16 cellular contexts compared by ENCODE assay signal in the genomic region with DNA sequence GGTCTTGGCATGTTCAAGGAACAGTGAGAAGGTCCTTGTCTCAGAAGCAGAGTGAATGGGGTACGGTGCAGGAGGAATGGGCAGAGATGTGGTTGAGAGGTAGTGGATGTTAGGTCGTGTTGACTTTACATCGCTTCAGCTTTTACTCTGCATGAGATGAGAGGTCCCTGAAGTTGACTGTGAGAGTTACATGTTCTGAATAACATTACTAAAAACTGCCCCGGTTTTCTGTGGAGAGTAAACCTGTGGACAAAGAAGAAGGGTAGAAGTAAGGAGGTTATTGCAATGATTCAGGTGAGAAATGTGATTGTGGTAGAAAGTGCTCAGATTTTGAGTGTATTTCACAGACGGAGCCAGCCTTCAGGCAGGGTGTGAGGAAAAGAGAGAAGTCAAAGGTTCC.
A peak's percentile ranks its signal among the peaks of the same experiment; 100 is the strongest.
DNase-seq lines count a peak whose midpoint lies in the region; ATAC-seq and TF ChIP-seq lines count a peak whose summit lies in the region.
"Had no signal": no experiment of that assay in that cellular context is flagged by ENCODE, and none has a peak within 500 bp of the region (broad histone marks: within the 10 kb centered on the region; RNA-seq: fewer than 3 reads in every experiment).

No MANE protein-coding gene starts in this region.

- H3K9me3 Mint-ChIP-seq in activated CD8-positive, alpha-beta T cell treated with anti-CD3 and anti-CD28 coated beads for 36 hours, result peaks cover 7% of the 10 kb centered on the region
- no peaks in the 10 kb centered on the region for H3K9me3 Mint-ChIP-seq in activated CD8-positive, alpha-beta T cell treated with anti-CD3 and anti-CD28 coated beads, Interleukin-2, amount 10 ng/mL, durations not matched to agents 7 days and 5 days (ENCODE audit: insufficient read depth)
- peaks cover 9% of the 10 kb centered on the region for H3K9me3 Mint-ChIP-seq in activated naive CD8-positive, alpha-beta T cell treated with anti-CD3 and anti-CD28 coated beads for 36 hours
- H3K9me3 Mint-ChIP-seq in stimulated activated naive B cell treated with anti-CD40 and anti-IgM and Interleukin-4, amounts not matched to agents 10 μg/mL and 1 μg/mL and 100 μg/mL, for 72 hours, result no peaks in the 10 kb centered on the region

- no peaks in the 10 kb centered on the region for H3K4me1 ChIP-seq in Karpas-422 (ENCODE audit: low read length)

- peak; percentile 72 for ATAC-seq in activated CD8-positive, alpha-beta T cell treated with anti-CD3 and anti-CD28 coated beads for 36 hours
- ATAC-seq in activated CD8-positive, alpha-beta T cell treated with anti-CD3 and anti-CD28 coated beads, Interleukin-2, amount 10 ng/mL, durations not matched to agents 7 days and 5 days, result no peak
- peak; percentile 29 to 31 for ATAC-seq in stimulated activated naive B cell treated with anti-CD40 and anti-IgM and Interleukin-4, amounts not matched to agents 10 μg/mL and 1 μg/mL and 100 μg/mL, for 72 hours (replicated peaks)
- no peak for ATAC-seq in GM18873 (IDR thresholded peaks at IDR 0.05; ENCODE audit: low FRiP score, unreplicated experiment)
- ATAC-seq: HCT116 had no signal

- H3K79me2 ChIP-seq in Karpas-422 (ENCODE audit: low read length), result no peaks in the 10 kb centered on the region

- H2AFZ ChIP-seq in Karpas-422 (ENCODE audit: low read length), result no peak overlapping the region
- H2AFZ ChIP-seq: GM23248 had no signal

- H3K4me2 ChIP-seq in Karpas-422 (ENCODE audit: low read depth, low read length, poor library complexity, severe bottlenecking), result no peak overlapping the region

- H3K36me3 Mint-ChIP-seq in activated CD8-positive, alpha-beta T cell treated with anti-CD3 and anti-CD28 coated beads for 36 hours (ENCODE audit: low read depth), result no peaks in the 10 kb centered on the region
- H3K36me3 Mint-ChIP-seq in activated CD8-positive, alpha-beta T cell treated with anti-CD3 and anti-CD28 coated beads, Interleukin-2, amount 10 ng/mL, durations not matched to agents 7 days and 5 days (ENCODE audit: low read depth), result no peaks in the 10 kb centered on the region
- no peaks in the 10 kb centered on the region for H3K36me3 Mint-ChIP-seq in activated naive CD8-positive, alpha-beta T cell treated with anti-CD3 and anti-CD28 coated beads for 36 hours
- H3K36me3 Mint-ChIP-seq in stimulated activated naive B cell treated with anti-CD40 and anti-IgM and Interleukin-4, amounts not matched to agents 10 μg/mL and 1 μg/mL and 100 μg/mL, for 72 hours, result no peaks in the 10 kb centered on the region
- H3K36me3 Mint-ChIP-seq: CD14-positive monocyte had no signal

- no peaks in the 10 kb centered on the region for H3K9me2 ChIP-seq in Karpas-422 (replicated peaks; ENCODE audit: insufficient read depth, low read length)

- no peaks in the 10 kb centered on the region for H3K9me3 ChIP-seq in Karpas-422 (ENCODE audit: low read length)

- TF ChIP-seq CTCF in activated CD8-positive, alpha-beta T cell treated with anti-CD3 and anti-CD28 coated beads for 36 hours (IDR thresholded peaks at IDR 0.05), result no peak

- no peaks in the 10 kb centered on the region for H3K27me3 Mint-ChIP-seq in activated CD8-positive, alpha-beta T cell treated with anti-CD3 and anti-CD28 coated beads for 36 hours
- no peaks in the 10 kb centered on the region for H3K27me3 Mint-ChIP-seq in activated CD8-positive, alpha-beta T cell treated with anti-CD3 and anti-CD28 coated beads, Interleukin-2, amount 10 ng/mL, durations not matched to agents 7 days and 5 days (ENCODE audit: low read depth)
- peaks cover 8% of the 10 kb centered on the region for H3K27me3 Mint-ChIP-seq in activated naive CD8-positive, alpha-beta T cell treated with anti-CD3 and anti-CD28 coated beads for 36 hours
- H3K27me3 Mint-ChIP-seq in stimulated activated naive B cell treated with anti-CD40 and anti-IgM and Interleukin-4, amounts not matched to agents 10 μg/mL and 1 μg/mL and 100 μg/mL, for 72 hours, result peaks cover 0 to 12% of the 10 kb centered on the region in 2 donors

- no peak overlapping the region for H3K4me3 ChIP-seq in Karpas-422 (ENCODE audit: low read length)
- H3K4me3 ChIP-seq: GM23248 had no signal

- no peak overlapping the region for H3K9ac ChIP-seq in Karpas-422 (ENCODE audit: low read length)
- H3K9ac ChIP-seq: GM23248 had no signal

- no peak for DNase-seq in activated CD8-positive, alpha-beta T cell treated with anti-CD3 and anti-CD28 coated beads for 36 hours
- DNase-seq in activated CD8-positive, alpha-beta T cell treated with anti-CD3 and anti-CD28 coated beads, Interleukin-2, amount 10 ng/mL, durations not matched to agents 7 days and 5 days, result no peak
- DNase-seq in Karpas-422, result peak; percentile 26
- no peak for DNase-seq in activated naive CD8-positive, alpha-beta T cell treated with anti-CD3 and anti-CD28 coated beads for 36 hours
- no peak for DNase-seq in stimulated activated naive B cell treated with anti-CD40 and anti-IgM and Interleukin-4, amounts not matched to agents 10 μg/mL and 1 μg/mL and 100 μg/mL, for 72 hours
- DNase-seq in AML-193 (lab: John Stamatoyannopoulos, UW), result no peak
- DNase-seq: DMS 273 treated with DMSO at 0.1 percent for 48 hours, GF-D8, GM23248, NCI-H187, NCI-H446 treated with DMSO at 0.1 percent for 48 hours, RPMI8226 had no signal

- no peak overlapping the region for H3K27ac ChIP-seq in Karpas-422 (ENCODE audit: low read length)
- H3K27ac ChIP-seq: GM23248, HL-60 had no signal

- H3K4me3 Mint-ChIP-seq in activated CD8-positive, alpha-beta T cell treated with anti-CD3 and anti-CD28 coated beads for 36 hours, result no peak overlapping the region
- no peak overlapping the region for H3K4me3 Mint-ChIP-seq in activated CD8-positive, alpha-beta T cell treated with anti-CD3 and anti-CD28 coated beads, Interleukin-2, amount 10 ng/mL, durations not matched to agents 7 days and 5 days
- no peak overlapping the region for H3K4me3 Mint-ChIP-seq in activated naive CD8-positive, alpha-beta T cell treated with anti-CD3 and anti-CD28 coated beads for 36 hours
- H3K4me3 Mint-ChIP-seq in stimulated activated naive B cell treated with anti-CD40 and anti-IgM and Interleukin-4, amounts not matched to agents 10 μg/mL and 1 μg/mL and 100 μg/mL, for 72 hours, result no peak overlapping the region
- H3K4me3 Mint-ChIP-seq: CD14-positive monocyte had no signal

- H3K36me3 ChIP-seq in Karpas-422 (ENCODE audit: insufficient read depth, low read length), result no peaks in the 10 kb centered on the region

- peaks cover 9% of the 10 kb centered on the region for H3K4me1 Mint-ChIP-seq in activated CD8-positive, alpha-beta T cell treated with anti-CD3 and anti-CD28 coated beads for 36 hours (ENCODE audit: low read depth)
- no peaks in the 10 kb centered on the region for H3K4me1 Mint-ChIP-seq in activated CD8-positive, alpha-beta T cell treated with anti-CD3 and anti-CD28 coated beads, Interleukin-2, amount 10 ng/mL, durations not matched to agents 7 days and 5 days (ENCODE audit: low read depth)
- peaks cover 10% of the 10 kb centered on the region for H3K4me1 Mint-ChIP-seq in activated naive CD8-positive, alpha-beta T cell treated with anti-CD3 and anti-CD28 coated beads for 36 hours
- peaks cover 5 to 9% of the 10 kb centered on the region in 2 donors for H3K4me1 Mint-ChIP-seq in stimulated activated naive B cell treated with anti-CD40 and anti-IgM and Interleukin-4, amounts not matched to agents 10 μg/mL and 1 μg/mL and 100 μg/mL, for 72 hours
- H3K4me1 Mint-ChIP-seq: CD14-positive monocyte had no signal

- intact Hi-C loops in activated CD8-positive, alpha-beta T cell treated with anti-CD3 and anti-CD28 coated beads for 36 hours (cut with micrococcal nuclease), result no loop called here

- peak overlapping the region; percentile 42 for H3K27ac Mint-ChIP-seq in activated CD8-positive, alpha-beta T cell treated with anti-CD3 and anti-CD28 coated beads for 36 hours
- H3K27ac Mint-ChIP-seq in activated CD8-positive, alpha-beta T cell treated with anti-CD3 and anti-CD28 coated beads, Interleukin-2, amount 10 ng/mL, durations not matched to agents 7 days and 5 days, result no peak overlapping the region
- peak overlapping the region; percentile 4 for H3K27ac Mint-ChIP-seq in activated naive CD8-positive, alpha-beta T cell treated with anti-CD3 and anti-CD28 coated beads for 36 hours
- no peak overlapping the region for H3K27ac Mint-ChIP-seq in stimulated activated naive B cell treated with anti-CD40 and anti-IgM and Interleukin-4, amounts not matched to agents 10 μg/mL and 1 μg/mL and 100 μg/mL, for 72 hours
- H3K27ac Mint-ChIP-seq: CD14-positive monocyte had no signal

- CTCF ChIA-PET in activated CD8-positive, alpha-beta T cell treated with anti-CD3 and anti-CD28 coated beads for 36 hours (lab: Charles Lee), result interaction anchor here (1.0 kb wide), 1 partner anchor 10 kb away, joined by 3 read pairs; no protein-coding TSS in a partner anchor
- CTCF ChIA-PET in activated CD8-positive, alpha-beta T cell treated with anti-CD3 and anti-CD28 coated beads, Interleukin-2, amount 10 ng/mL, durations not matched to agents 7 days and 5 days (lab: Charles Lee), result no interaction called here

- POLR2A ChIA-PET in activated CD8-positive, alpha-beta T cell treated with anti-CD3 and anti-CD28 coated beads for 36 hours (lab: Charles Lee), result no interaction called here
- POLR2A ChIA-PET in activated CD8-positive, alpha-beta T cell treated with anti-CD3 and anti-CD28 coated beads, Interleukin-2, amount 10 ng/mL, durations not matched to agents 7 days and 5 days (lab: Charles Lee), result no interaction called here

- no peaks in the 10 kb centered on the region for H3K27me3 ChIP-seq in Karpas-422 (ENCODE audit: low read length)

- no peaks in the 10 kb centered on the region for H4K20me1 ChIP-seq in Karpas-422 (ENCODE audit: insufficient read depth, low read depth, low read length)

Comparison
In these comparisons a context has a peak if more than half of its experiments do, and no peak if none do; other contexts are left out.
1. ATAC-seq: peak in activated CD8-positive, alpha-beta T cell treated with anti-CD3 and anti-CD28 coated beads for 36 hours (single experiment) and stimulated activated naive B cell treated with anti-CD40 and anti-IgM and Interleukin-4, amounts not matched to agents 10 μg/mL and 1 μg/mL and 100 μg/mL, for 72 hours (2 of 2); none in activated CD8-positive, alpha-beta T cell treated with anti-CD3 and anti-CD28 coated beads, Interleukin-2, amount 10 ng/mL, durations not matched to agents 7 days and 5 days (single experiment) and GM18873 (single experiment).
2. H3K27ac Mint-ChIP-seq: peak in activated CD8-positive, alpha-beta T cell treated with anti-CD3 and anti-CD28 coated beads for 36 hours (single experiment) and activated naive CD8-positive, alpha-beta T cell treated with anti-CD3 and anti-CD28 coated beads for 36 hours (single experiment); none in activated CD8-positive, alpha-beta T cell treated with anti-CD3 and anti-CD28 coated beads, Interleukin-2, amount 10 ng/mL, durations not matched to agents 7 days and 5 days (single experiment) and stimulated activated naive B cell treated with anti-CD40 and anti-IgM and Interleukin-4, amounts not matched to agents 10 μg/mL and 1 μg/mL and 100 μg/mL, for 72 hours (single experiment).